ENCODE assay signal across 14 cellular contexts in the genomic region with DNA sequence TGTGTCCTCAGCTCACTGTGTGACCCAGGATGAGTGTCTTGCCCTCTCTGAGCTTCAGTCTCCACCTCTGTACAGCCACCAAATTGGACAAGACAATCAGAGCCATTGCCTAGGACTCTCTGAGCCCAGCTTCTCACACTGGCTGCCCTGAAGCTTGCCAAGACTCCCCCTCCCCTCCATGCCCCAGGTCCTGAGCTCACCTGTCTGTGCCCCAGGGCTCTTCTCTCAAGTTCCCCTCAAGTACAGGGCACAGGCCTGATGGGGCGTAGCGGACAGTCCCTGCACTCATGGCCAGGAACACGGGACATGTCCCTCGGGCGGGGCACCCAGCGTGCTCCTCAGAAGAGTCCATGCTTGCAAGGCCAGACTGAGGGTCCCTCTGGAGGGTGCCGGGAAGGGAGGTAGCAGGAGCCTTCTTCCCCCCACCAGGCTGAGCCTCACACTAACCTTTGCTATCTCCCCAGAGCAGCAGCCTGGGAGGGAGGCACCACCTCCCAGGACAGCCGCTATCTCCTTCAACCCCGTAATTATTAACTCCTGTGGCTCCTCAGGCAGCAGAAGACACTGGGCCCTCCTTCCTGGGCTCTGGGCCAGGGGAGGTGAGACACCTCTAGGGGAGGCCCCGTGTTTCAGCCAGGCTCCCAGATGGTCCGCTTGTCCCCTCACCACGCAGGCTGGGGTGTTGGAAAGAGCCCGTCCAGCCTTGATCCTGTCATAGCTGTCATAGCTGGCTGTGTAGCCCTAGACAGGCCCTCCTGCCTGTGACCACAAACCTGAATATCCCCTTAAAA. TPM values are rescaled to one million over a fixed set of nuclear protein-coding genes. Genes with fewer than 3 reads are reported as not detected.
DNase-seq lines count a peak whose midpoint lies in the region; ATAC-seq, FAIRE-seq and TF ChIP-seq lines count a peak whose summit lies in the region.
"Had no signal": no experiment of that assay in that cellular context is flagged by ENCODE, and none has a peak within 500 bp of the region (broad histone marks: within the 10 kb centered on the region; RNA-seq: fewer than 3 reads in every experiment).

No MANE protein-coding gene starts in this region.

- no peaks in the 10 kb centered on the region for H3K36me3 ChIP-seq in upper lobe of left lung

- no peak for TF ChIP-seq POLR2A in upper lobe of left lung (IDR thresholded peaks at IDR 0.05)

- CTCF ChIA-PET in activated naive CD4-positive, alpha-beta T cell treated with anti-CD3 and anti-CD28 coated beads for 36 hours (lab: Charles Lee), result interaction anchor here (1.3 to 2.1 kb wide), 2 partner anchors 18 to 162 kb away, joined by 3 to 7 read pairs; no protein-coding TSS in a partner anchor

- H3K27me3 Mint-ChIP-seq in activated naive CD4-positive, alpha-beta T cell treated with anti-CD3 and anti-CD28 coated beads for 36 hours (ENCODE audit: low read depth), result peaks cover 38% of the 10 kb centered on the region

- no peak for TF ChIP-seq EP300 in upper lobe of left lung (IDR thresholded peaks at IDR 0.05)

- H3K4me3 ChIP-seq in skin epidermis, result no peak overlapping the region
- no peak overlapping the region for H3K4me3 ChIP-seq in upper lobe of left lung

- no peaks in the 10 kb centered on the region for H3K9me3 Mint-ChIP-seq in activated naive CD4-positive, alpha-beta T cell treated with anti-CD3 and anti-CD28 coated beads for 36 hours
- H3K9me3 Mint-ChIP-seq: activated T-cell treated with anti-CD3 and anti-CD28 coated beads, Interleukin-2, amount 50 U/mL, for 4 hours had no signal

- H3K27ac Mint-ChIP-seq in activated naive CD4-positive, alpha-beta T cell treated with anti-CD3 and anti-CD28 coated beads for 36 hours, result no peak overlapping the region

- FAIRE-seq in RCC 7860 (lab: Jason Lieb, UNC), result peak; percentile 24
- FAIRE-seq in urothelium cell line (lab: Jason Lieb, UNC), result no peak
- FAIRE-seq: endothelial cell of umbilical vein had no signal

- WGBS in upper lobe of left lung, 2 donors, result 75 to 100% methylated on average over 2 to 13 of the region's 13 CpGs

- H3K36me3 Mint-ChIP-seq in activated naive CD4-positive, alpha-beta T cell treated with anti-CD3 and anti-CD28 coated beads for 36 hours (ENCODE audit: low read depth), result no peaks in the 10 kb centered on the region

- H3K27me3 ChIP-seq in upper lobe of left lung, result peaks cover 0 to 8% (median 3%) of the 10 kb centered on the region in 4 donors

- H3K27ac ChIP-seq in skin epidermis (peak overlapping the region in 11 of 21 experiments; percentile 14 to 87 (median 80)), upper lobe of left lung (peak overlapping the region in 1 of 4 donors; percentile 15)

- H3K4me1 ChIP-seq in upper lobe of left lung, result peaks cover 23 to 43% (median 29%) of the 10 kb centered on the region in 4 donors

- no peaks in the 10 kb centered on the region for H3K9me3 ChIP-seq in upper lobe of left lung

- no peak for TF ChIP-seq CTCF in GM10266 (IDR thresholded peaks at IDR 0.05; ENCODE audit: control insufficient read depth, insufficient read depth, low read depth, missing control alignments)
- no peak for TF ChIP-seq CTCF in upper lobe of left lung (IDR thresholded peaks at IDR 0.05)

- H3K4me1 Mint-ChIP-seq in activated naive CD4-positive, alpha-beta T cell treated with anti-CD3 and anti-CD28 coated beads for 36 hours (ENCODE audit: low read depth), result peaks cover 10% of the 10 kb centered on the region

- intact Hi-C loops in activated naive CD4-positive, alpha-beta T cell treated with anti-CD3 and anti-CD28 coated beads for 36 hours (cut with micrococcal nuclease), result no loop called here

- no peak overlapping the region for H3K4me3 Mint-ChIP-seq in activated naive CD4-positive, alpha-beta T cell treated with anti-CD3 and anti-CD28 coated beads for 36 hours
- H3K4me3 Mint-ChIP-seq: activated T-cell treated with anti-CD3 and anti-CD28 coated beads, Interleukin-2, amount 50 U/mL, for 4 hours had no signal

- no peak for ATAC-seq in upper lobe of left lung (ENCODE audit: low FRiP score in 2 of 2)
- ATAC-seq in HG03457 (IDR thresholded peaks at IDR 0.05; ENCODE audit: unreplicated experiment), result no peak
- ATAC-seq: activated T-cell treated with anti-CD3 and anti-CD28 coated beads, Interleukin-2, amount 50 U/mL, for 4 hours; naive thymus-derived CD4-positive, alpha-beta T cell had no signal

- peak; percentile 10 for DNase-seq in GM10266 (ENCODE audit: extremely low spot score)
- DNase-seq in RCC 7860 (ENCODE audit: low spot score), result peak; percentile 49
- DNase-seq in islet precursor cell, result peak; percentile 60
- DNase-seq in upper lobe of left lung, result no peak
- DNase-seq in urothelium cell line (ENCODE audit: low spot score), result no peak
- DNase-seq in activated naive CD4-positive, alpha-beta T cell treated with anti-CD3 and anti-CD28 coated beads for 36 hours, result no peak
- DNase-seq: activated T-cell treated with anti-CD3 and anti-CD28 coated beads, Interleukin-2, amount 50 U/mL, for 4 hours; COR-L47; Kasumi-1; NCI-H2171 treated with DMSO at 0.1 percent for 48 hours had no signal

RNA-seq across cellular contexts. Expression of a gene that starts 2.7 kb away (rescaled TPM):
- total RNA-seq in upper lobe of left lung, result 10 to 100 TPM in 3 of 6 donors, 1 to 10 TPM in 3; 4.4 to 20.7 (median 10.0) TPM
- under 1 TPM; 0.52 to 0.74 TPM for total RNA-seq in activated naive CD4-positive, alpha-beta T cell treated with anti-CD3 and anti-CD28 coated beads for 36 hours

RNA-seq across cellular contexts. Expression of a gene that starts 28.7 kb away (rescaled TPM):
- 100 to 1,000 TPM in 3 of 6 donors, 10 to 100 TPM in 3; 34.4 to 138 (median 106) TPM for total RNA-seq in upper lobe of left lung
- total RNA-seq in activated naive CD4-positive, alpha-beta T cell treated with anti-CD3 and anti-CD28 coated beads for 36 hours, result 1 to 10 TPM; 4.2 to 4.3 TPM

RNA-seq across cellular contexts. Expression of a gene that starts 30.1 kb away (rescaled TPM):
- total RNA-seq in upper lobe of left lung, result 10 to 100 TPM in 3 of 6 donors, 1 to 10 TPM in 3; 6.5 to 18.9 (median 10.4) TPM
- total RNA-seq in activated naive CD4-positive, alpha-beta T cell treated with anti-CD3 and anti-CD28 coated beads for 36 hours, result under 1 TPM; 0.45 to 0.49 TPM
- total RNA-seq: activated T-cell treated with anti-CD3 and anti-CD28 coated beads, Interleukin-2, amount 50 U/mL, for 4 hours; endothelial cell of umbilical vein had no signal

RNA-seq across cellular contexts. Expression of a gene that starts 47.4 kb away (rescaled TPM):
- 1,000 to 10,000 TPM; 2,996 to 4,693 (median 4,496) TPM for total RNA-seq in upper lobe of left lung
- 1,000 to 10,000 TPM; 1,302 to 1,352 TPM for total RNA-seq in activated naive CD4-positive, alpha-beta T cell treated with anti-CD3 and anti-CD28 coated beads for 36 hours

Comparison
In these comparisons a context has a peak if more than half of its experiments do, and no peak if none do; other contexts are left out.
1. DNase-seq: peak in GM10266 (single experiment), RCC 7860 (single experiment) and islet precursor cell (single experiment); none in upper lobe of left lung (0 of 2), urothelium cell line (single experiment) and activated naive CD4-positive, alpha-beta T cell treated with anti-CD3 and anti-CD28 coated beads for 36 hours (single experiment).
2. RNA of a gene that starts 28.7 kb away (total RNA-seq): 34.4 to 138 TPM in upper lobe of left lung; 4.2 to 4.3 TPM in activated naive CD4-positive, alpha-beta T cell treated with anti-CD3 and anti-CD28 coated beads for 36 hours; every median in the first group is over 4 times any median in the second.
3. RNA of a gene that starts 30.1 kb away (total RNA-seq): 6.5 to 18.9 TPM in upper lobe of left lung; 0.45 to 0.49 TPM in activated naive CD4-positive, alpha-beta T cell treated with anti-CD3 and anti-CD28 coated beads for 36 hours; every median in the first group is over 4 times any median in the second.